Comparison of ENCODE assay signal across 22 cellular contexts in the genomic region with DNA sequence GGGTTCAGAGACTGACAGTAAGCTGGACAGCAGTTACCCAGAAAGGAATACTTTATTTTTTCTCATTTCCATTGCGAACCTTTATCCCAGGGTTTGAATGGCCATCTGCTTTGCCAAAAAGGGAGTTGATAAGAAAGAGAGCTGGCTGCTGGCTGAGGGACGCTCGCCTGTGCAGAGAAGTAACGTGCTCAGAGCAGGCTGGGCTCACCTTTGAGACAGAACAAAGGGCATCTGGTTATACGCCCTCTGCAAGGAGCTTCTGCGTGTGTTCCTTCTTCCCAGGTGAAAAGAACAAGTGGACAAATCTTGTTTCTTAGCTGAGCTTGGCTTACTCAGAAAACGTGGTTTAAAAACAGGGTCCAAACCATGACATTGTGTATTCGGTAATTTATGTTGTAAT.
"Had no signal": no experiment of that assay in that cellular context is flagged by ENCODE, and none has a peak within 500 bp of the region (broad histone marks: within the 10 kb centered on the region; RNA-seq: fewer than 3 reads in every experiment).

No MANE protein-coding gene starts in this region.

- H3K27ac ChIP-seq: adrenal gland, VCaP had no signal

- H3K36me3 ChIP-seq: adrenal gland, MG63 had no signal

- H3K27me3 ChIP-seq: adrenal gland, MG63 had no signal

- ATAC-seq: activated CD4-positive, alpha-beta T cell treated with anti-CD3 and anti-CD28 coated beads for 36 hours; activated T-cell treated with anti-CD3 and anti-CD28 coated beads, Interleukin-2, amount 50 U/mL, for 72 hours; T-cell had no signal

- H3K4me1 ChIP-seq: adrenal gland had no signal

- H3K4me3 ChIP-seq: adrenal gland, MG63 had no signal

- DNase-seq: activated CD4-positive, alpha-beta memory T cell treated with anti-CD3 and anti-CD28 coated beads, Interleukin-2, amount 10 ng/mL, durations not matched to agents 7 days and 5 days; activated CD4-positive, alpha-beta T cell treated with anti-CD3 and anti-CD28 coated beads for 36 hours; activated CD4-positive, alpha-beta T cell treated with anti-CD3 and anti-CD28 coated beads, Interleukin-2, amount 50 U/mL, for 1 hour; activated naive CD4-positive, alpha-beta T cell treated with anti-CD3 and anti-CD28 coated beads, Interleukin-2, amount 50 U/mL, for 16 hours; activated naive CD8-positive, alpha-beta T cell treated with anti-CD3 and anti-CD28 coated beads, Interleukin-2, amount 10 ng/mL, durations not matched to agents 7 days and 5 days; activated T-cell treated with anti-CD3 and anti-CD28 coated beads for 4 hours; activated T-cell treated with anti-CD3 and anti-CD28 coated beads, Interleukin-2, amount 50 U/mL, for 72 hours; adrenal gland; anterior cingulate cortex; MG63; MV-4-11; NCI-H1105; NCI-H1436; NCI-H1694 treated with DMSO at 0.1 percent for 48 hours; NCI-H2081 treated with DMSO at 0.1 percent for 48 hours; NCI-H446; NCI-H524; SIG-M5; T-cell; T-helper 2 cell; T1000 had no signal

- H3K9me3 ChIP-seq: adrenal gland, MG63 had no signal
